In the genomic region with DNA sequence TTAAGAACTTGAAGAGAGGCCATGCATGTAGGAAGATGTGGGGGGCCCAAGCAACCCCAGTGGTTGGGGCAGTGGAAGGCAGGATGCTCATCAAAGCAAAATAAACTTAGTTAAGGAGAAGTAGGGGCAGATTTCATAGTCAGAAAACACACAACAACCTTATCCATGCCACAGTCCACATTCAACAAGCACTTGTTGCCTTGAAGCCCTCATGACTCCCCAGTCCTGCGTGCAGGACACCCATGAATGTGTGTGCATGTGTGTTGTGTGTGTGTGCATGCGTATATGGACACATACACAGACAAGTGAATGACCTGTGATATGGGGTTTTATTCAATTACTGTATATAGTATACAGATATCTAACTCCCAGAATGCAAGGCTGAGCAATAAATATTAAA, we compare ENCODE assay signal across 34 cellular contexts.
"Had no signal": no experiment of that assay in that cellular context is flagged by ENCODE, and none has a peak within 500 bp of the region (broad histone marks: within the 10 kb centered on the region; RNA-seq: fewer than 3 reads in every experiment).

No MANE protein-coding gene starts in this region.

- H3K27ac ChIP-seq: brain microvascular endothelial cell, PC-9, VCaP had no signal

- H3K9me3 Mint-ChIP-seq: activated CD4-positive, alpha-beta memory T cell treated with anti-CD3 and anti-CD28 coated beads, Interleukin-2, amount 10 ng/mL, durations not matched to agents 7 days and 5 days; activated naive CD8-positive, alpha-beta T cell treated with anti-CD3 and anti-CD28 coated beads for 36 hours had no signal

- H3K4me2 ChIP-seq: PC-9 had no signal

- H3K4me3 ChIP-seq: PC-9 had no signal

- H3K36me3 Mint-ChIP-seq: activated naive CD8-positive, alpha-beta T cell treated with anti-CD3 and anti-CD28 coated beads for 36 hours had no signal

- DNase-seq: activated B cell treated with CpG ODN at 0.5 μM for 24 hours; activated CD4-positive, alpha-beta memory T cell treated with anti-CD3 and anti-CD28 coated beads, Interleukin-2, amount 10 ng/mL, durations not matched to agents 7 days and 5 days; activated CD4-positive, alpha-beta T cell treated with anti-CD3 and anti-CD28 coated beads for 4 hours; activated CD4-positive, alpha-beta T cell treated with anti-CD3 and anti-CD28 coated beads, Interleukin-2, amount 50 U/mL, for 1 hour; activated CD4-positive, CD25-positive, alpha-beta regulatory T cell treated with anti-CD3 and anti-CD28 coated beads, Interleukin-2, amount 50 U/mL, for 72 hours; activated CD8-positive, alpha-beta memory T cell treated with anti-CD3 and anti-CD28 coated beads for 24 hours; activated CD8-positive, alpha-beta memory T cell treated with anti-CD3 and anti-CD28 coated beads, Interleukin-2, amount 10 ng/mL, durations not matched to agents 7 days and 5 days; activated CD8-positive, alpha-beta memory T cell treated with anti-CD3 and anti-CD28 coated beads, Interleukin-2, amount 50 U/mL, for 48 hours; activated effector memory CD4-positive, alpha-beta T cell treated with Interleukin-2 at 50 U/mL for 16 hours; activated naive CD4-positive, alpha-beta T cell; activated naive CD4-positive, alpha-beta T cell treated with anti-CD3 and anti-CD28 coated beads, Interleukin-2, amount 50 U/mL, for 16 hours; activated naive CD8-positive, alpha-beta T cell treated with anti-CD3 and anti-CD28 coated beads for 36 hours; activated T-cell treated with anti-CD3 and anti-CD28 coated beads, Interleukin-2, amount 50 U/mL, for 48 hours; amniotic stem cell; aorta; brain microvascular endothelial cell; central memory CD4-positive, alpha-beta T cell; Karpas-422; NCI-H1105; NCI-H1417 treated with DMSO at 0.1 percent for 48 hours; NCI-H187 treated with DMSO at 0.1 percent for 48 hours; NCI-H2171 treated with DMSO at 0.1 percent for 48 hours; NCI-H2227 treated with DMSO at 0.1 percent for 48 hours; NCI-H446; NCI-H510A treated with DMSO at 0.1 percent for 48 hours; NCI-H526 treated with DMSO at 0.1 percent for 48 hours; NCI-H774; PC-9; SW 1271; T-helper 1 cell; T-helper 2 cell; T-helper 9 cell had no signal

- H3K36me3 ChIP-seq: brain microvascular endothelial cell had no signal

- H3K27ac Mint-ChIP-seq: activated B cell treated with CpG ODN at 0.5 μM for 24 hours; activated CD4-positive, alpha-beta memory T cell treated with anti-CD3 and anti-CD28 coated beads, Interleukin-2, amount 10 ng/mL, durations not matched to agents 7 days and 5 days; activated CD8-positive, alpha-beta memory T cell treated with anti-CD3 and anti-CD28 coated beads, Interleukin-2, amount 10 ng/mL, durations not matched to agents 7 days and 5 days; activated naive CD8-positive, alpha-beta T cell treated with anti-CD3 and anti-CD28 coated beads for 36 hours had no signal

- ATAC-seq: activated CD8-positive, alpha-beta memory T cell treated with anti-CD3 and anti-CD28 coated beads, Interleukin-2, amount 10 ng/mL, durations not matched to agents 7 days and 5 days; Right ventricle myocardium inferior had no signal

- H3K4me1 Mint-ChIP-seq: activated B cell treated with CpG ODN at 0.5 μM for 24 hours had no signal

- H3K4me3 Mint-ChIP-seq: activated B cell treated with CpG ODN at 0.5 μM for 24 hours; activated CD4-positive, alpha-beta memory T cell treated with anti-CD3 and anti-CD28 coated beads, Interleukin-2, amount 10 ng/mL, durations not matched to agents 7 days and 5 days; activated CD8-positive, alpha-beta memory T cell treated with anti-CD3 and anti-CD28 coated beads, Interleukin-2, amount 10 ng/mL, durations not matched to agents 7 days and 5 days; activated naive CD8-positive, alpha-beta T cell treated with anti-CD3 and anti-CD28 coated beads for 36 hours had no signal

- H3K27me3 ChIP-seq: brain microvascular endothelial cell had no signal
